Comparison of ENCODE assay signal across 16 cellular contexts in the genomic region with DNA sequence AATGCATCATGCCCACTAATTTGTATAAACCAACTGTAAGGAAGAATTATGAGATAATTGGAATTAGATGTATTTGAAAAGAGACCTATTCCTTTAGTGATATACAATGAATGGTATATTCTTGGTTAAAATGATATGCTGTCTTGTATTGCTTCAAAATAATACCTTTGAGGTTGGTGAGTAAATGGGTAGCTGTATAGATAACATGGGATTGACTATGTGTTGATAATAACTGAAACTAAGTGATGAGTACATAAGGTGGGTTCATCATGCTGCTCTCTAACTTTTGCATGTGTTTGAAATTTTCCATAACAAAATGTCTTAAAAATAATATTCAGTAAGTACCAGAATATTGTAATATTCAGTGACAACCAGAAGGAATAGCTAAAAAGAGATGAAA.
DNase-seq lines count a peak whose midpoint lies in the region; ATAC-seq, FAIRE-seq and TF ChIP-seq lines count a peak whose summit lies in the region.
"Had no signal": no experiment of that assay in that cellular context is flagged by ENCODE, and none has a peak within 500 bp of the region (broad histone marks: within the 10 kb centered on the region; RNA-seq: fewer than 3 reads in every experiment).

No MANE protein-coding gene starts in this region.

- H3K4me3 ChIP-seq in ACC112 (ENCODE audit: low read depth, low read length) (no peak overlapping the region), Loucy (ENCODE audit: low read length, poor library complexity, severe bottlenecking) (no peak overlapping the region), breast epithelium (no peak overlapping the region)
- H3K4me3 ChIP-seq: MG63 had no signal

- no peak for TF ChIP-seq POLR2A in breast epithelium (IDR thresholded peaks at IDR 0.05)

- no peaks in the 10 kb centered on the region for H3K36me3 ChIP-seq in ACC112 (ENCODE audit: insufficient read depth, low read length)
- no peaks in the 10 kb centered on the region for H3K36me3 ChIP-seq in Loucy (ENCODE audit: insufficient read depth, low read length)
- no peaks in the 10 kb centered on the region for H3K36me3 ChIP-seq in breast epithelium
- H3K36me3 ChIP-seq: BE2C, MG63 had no signal

- peak overlapping the region; percentile 0 for H3K9ac ChIP-seq in Loucy (ENCODE audit: low read depth, low read length, poor library complexity, severe bottlenecking)

- peak overlapping the region; percentile 25 for H3K4me2 ChIP-seq in Loucy (ENCODE audit: low read depth, low read length, poor library complexity, severe bottlenecking)

- no peaks in the 10 kb centered on the region for H4K20me1 ChIP-seq in Loucy (ENCODE audit: insufficient read depth, low read length, poor library complexity, severe bottlenecking)

- ATAC-seq in stimulated activated memory B cell treated with anti-CD40 and anti-IgM and Interleukin-4, amounts not matched to agents 10 μg/mL and 1 μg/mL and 100 μg/mL, for 72 hours: no peak

- TF ChIP-seq CTCF in Loucy (conservative IDR thresholded peaks at IDR 0.05; ENCODE audit: low read length) (no peak), breast epithelium (IDR thresholded peaks at IDR 0.05) (no peak)

- FAIRE-seq in frontal cortex (lab: Jason Lieb, UNC): no peak
- FAIRE-seq: colon, D721Med, urothelium cell line had no signal

- no peaks in the 10 kb centered on the region for H3K79me2 ChIP-seq in ACC112 (ENCODE audit: control insufficient read depth, insufficient read depth, low read length, unreplicated experiment)
- no peaks in the 10 kb centered on the region for H3K79me2 ChIP-seq in Loucy (ENCODE audit: insufficient read depth, low read length)

- H3K27me3 Mint-ChIP-seq in stimulated activated memory B cell treated with anti-CD40 and anti-IgM and Interleukin-4, amounts not matched to agents 10 μg/mL and 1 μg/mL and 100 μg/mL, for 72 hours: no peaks in the 10 kb centered on the region

- peak overlapping the region; percentile 97 for H3K27ac ChIP-seq in ACC112 (ENCODE audit: low read depth, low read length)
- peak overlapping the region; percentile 81 to 86 for H3K27ac ChIP-seq in breast epithelium

- H3K9me3 ChIP-seq in Loucy (ENCODE audit: insufficient read depth, low read depth, low read length) (no peaks in the 10 kb centered on the region), breast epithelium (no peaks in the 10 kb centered on the region)
- H3K9me3 ChIP-seq: BE2C, MG63 had no signal

- no peaks in the 10 kb centered on the region for H3F3A ChIP-seq in Loucy (ENCODE audit: low read depth)

- H3K9me2 ChIP-seq in Loucy (replicated peaks; ENCODE audit: low read depth, low read length): no peaks in the 10 kb centered on the region

- H2AFZ ChIP-seq in ACC112 (ENCODE audit: low read length, unreplicated experiment): no peak overlapping the region
- peak overlapping the region; percentile 40; the same call in 1 of the 2 replicates for H2AFZ ChIP-seq in Loucy (ENCODE audit: low read length)

- H3K27ac Mint-ChIP-seq in stimulated activated memory B cell treated with anti-CD40 and anti-IgM and Interleukin-4, amounts not matched to agents 10 μg/mL and 1 μg/mL and 100 μg/mL, for 72 hours: peak overlapping the region; percentile 13

- H3K36me3 Mint-ChIP-seq in stimulated activated memory B cell treated with anti-CD40 and anti-IgM and Interleukin-4, amounts not matched to agents 10 μg/mL and 1 μg/mL and 100 μg/mL, for 72 hours: no peaks in the 10 kb centered on the region

- DNase-seq in breast epithelium (ENCODE audit: low spot score in 2 of 2): no peak
- no peak for DNase-seq in frontal cortex (ENCODE audit: low spot score in 2 of 2)
- no peak for DNase-seq in OCI-M1 (lab: John Stamatoyannopoulos, UW)
- no peak for DNase-seq in NCI-H774 (lab: John Stamatoyannopoulos, UW)
- DNase-seq: activated effector memory CD4-positive, alpha-beta T cell treated with Interleukin-2 at 50 U/mL for 16 hours; foreskin melanocyte; NCI-H1436 treated with DMSO at 0.1 percent for 48 hours; stimulated activated naive CD4-positive, alpha-beta T cell had no signal

- intact Hi-C loops in breast epithelium (cut with DNase I; ENCODE audit: low total_unique reads): no loop called here

- H3K27me3 ChIP-seq in ACC112 (ENCODE audit: insufficient read depth, low read length) (no peaks in the 10 kb centered on the region), Loucy (ENCODE audit: insufficient read depth, low read length, poor library complexity, severe bottlenecking) (no peaks in the 10 kb centered on the region), breast epithelium (no peaks in the 10 kb centered on the region)
- H3K27me3 ChIP-seq: BE2C, MG63 had no signal

- no peak overlapping the region for H3K4me3 Mint-ChIP-seq in stimulated activated memory B cell treated with anti-CD40 and anti-IgM and Interleukin-4, amounts not matched to agents 10 μg/mL and 1 μg/mL and 100 μg/mL, for 72 hours

- H3K4me1 ChIP-seq in ACC112 (ENCODE audit: control insufficient read depth, insufficient read depth, low read length, unreplicated experiment): peaks cover 48% of the 10 kb centered on the region
- H3K4me1 ChIP-seq in Loucy (ENCODE audit: insufficient read depth, low read length, poor library complexity, severe bottlenecking): peaks cover 21% of the 10 kb centered on the region
- H3K4me1 ChIP-seq in breast epithelium: peaks cover 0 to 8% of the 10 kb centered on the region in 2 donors

- H3K9me3 Mint-ChIP-seq in stimulated activated memory B cell treated with anti-CD40 and anti-IgM and Interleukin-4, amounts not matched to agents 10 μg/mL and 1 μg/mL and 100 μg/mL, for 72 hours: no peaks in the 10 kb centered on the region

- peaks cover 11% of the 10 kb centered on the region for H3K4me1 Mint-ChIP-seq in stimulated activated memory B cell treated with anti-CD40 and anti-IgM and Interleukin-4, amounts not matched to agents 10 μg/mL and 1 μg/mL and 100 μg/mL, for 72 hours
